Comparison of ENCODE assay signal across 2 cellular contexts in the genomic region with DNA sequence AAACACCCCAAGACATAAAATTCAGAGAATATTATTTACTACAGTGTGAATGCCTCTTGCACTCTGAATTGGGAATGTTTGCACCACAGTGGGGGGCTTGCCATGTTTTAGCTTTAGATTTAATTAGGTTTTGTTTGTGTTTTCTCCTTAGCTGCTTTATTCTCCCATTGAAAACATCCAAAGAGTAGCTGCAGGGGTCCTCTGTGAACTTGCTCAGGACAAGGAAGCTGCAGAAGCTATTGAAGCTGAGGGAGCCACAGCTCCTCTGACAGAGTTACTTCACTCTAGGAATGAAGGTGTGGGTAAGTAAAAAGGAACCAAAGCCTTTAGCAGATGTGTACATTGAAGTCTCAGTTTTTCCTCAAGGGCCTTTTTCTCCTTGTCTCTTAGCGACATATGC.
TF ChIP-seq lines count a peak whose summit lies in the region.

No MANE protein-coding gene starts in this region.

TF ChIP-seq in HepG2, 621 proteins besides CTCF, POLR2A, EP300 and RAD21 (continued from another document):
- no peak for TF ChIP-seq ZFP36 (IDR thresholded peaks at IDR 0.05; ENCODE audit: borderline replicate concordance, low read depth, low read length, partially characterized antibody)
TF ChIP-seq in HepG2: peak in this region for 1.

TF ChIP-seq in WTC11, 78 proteins besides CTCF, POLR2A, EP300 and RAD21 (continued from another document):
- no peak for TF ChIP-seq ZNF532 (CRISPR knock-in tag; IDR thresholded peaks at IDR 0.05; ENCODE audit: borderline replicate concordance)
- TF ChIP-seq, protein P1, sequence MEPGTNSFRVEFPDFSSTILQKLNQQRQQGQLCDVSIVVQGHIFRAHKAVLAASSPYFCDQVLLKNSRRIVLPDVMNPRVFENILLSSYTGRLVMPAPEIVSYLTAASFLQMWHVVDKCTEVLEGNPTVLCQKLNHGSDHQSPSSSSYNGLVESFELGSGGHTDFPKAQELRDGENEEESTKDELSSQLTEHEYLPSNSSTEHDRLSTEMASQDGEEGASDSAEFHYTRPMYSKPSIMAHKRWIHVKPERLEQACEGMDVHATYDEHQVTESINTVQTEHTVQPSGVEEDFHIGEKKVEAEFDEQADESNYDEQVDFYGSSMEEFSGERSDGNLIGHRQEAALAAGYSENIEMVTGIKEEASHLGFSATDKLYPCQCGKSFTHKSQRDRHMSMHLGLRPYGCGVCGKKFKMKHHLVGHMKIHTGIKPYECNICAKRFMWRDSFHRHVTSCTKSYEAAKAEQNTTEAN (CRISPR knock-in tag; IDR thresholded peaks at IDR 0.05), result no peak
- TF ChIP-seq ZBTB21 (CRISPR knock-in tag; IDR thresholded peaks at IDR 0.05; ENCODE audit: borderline replicate concordance), result no peak
- TF ChIP-seq MYBL2 (CRISPR knock-in tag; IDR thresholded peaks at IDR 0.05), result no peak
- TF ChIP-seq JUN (CRISPR knock-in tag; IDR thresholded peaks at IDR 0.05), result no peak
- TF ChIP-seq, protein P2, sequence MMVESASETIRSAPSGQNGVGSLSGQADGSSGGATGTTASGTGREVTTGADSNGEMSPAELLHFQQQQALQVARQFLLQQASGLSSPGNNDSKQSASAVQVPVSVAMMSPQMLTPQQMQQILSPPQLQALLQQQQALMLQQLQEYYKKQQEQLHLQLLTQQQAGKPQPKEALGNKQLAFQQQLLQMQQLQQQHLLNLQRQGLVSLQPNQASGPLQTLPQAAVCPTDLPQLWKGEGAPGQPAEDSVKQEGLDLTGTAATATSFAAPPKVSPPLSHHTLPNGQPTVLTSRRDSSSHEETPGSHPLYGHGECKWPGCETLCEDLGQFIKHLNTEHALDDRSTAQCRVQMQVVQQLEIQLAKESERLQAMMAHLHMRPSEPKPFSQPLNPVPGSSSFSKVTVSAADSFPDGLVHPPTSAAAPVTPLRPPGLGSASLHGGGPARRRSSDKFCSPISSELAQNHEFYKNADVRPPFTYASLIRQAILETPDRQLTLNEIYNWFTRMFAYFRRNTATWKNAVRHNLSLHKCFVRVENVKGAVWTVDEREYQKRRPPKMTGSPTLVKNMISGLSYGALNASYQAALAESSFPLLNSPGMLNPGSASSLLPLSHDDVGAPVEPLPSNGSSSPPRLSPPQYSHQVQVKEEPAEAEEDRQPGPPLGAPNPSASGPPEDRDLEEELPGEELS (CRISPR knock-in tag; IDR thresholded peaks at IDR 0.05), result no peak
- TF ChIP-seq ATF6 (CRISPR knock-in tag; IDR thresholded peaks at IDR 0.05), result no peak
